Comparison of ENCODE assay signal across 8 cellular contexts in the genomic region with DNA sequence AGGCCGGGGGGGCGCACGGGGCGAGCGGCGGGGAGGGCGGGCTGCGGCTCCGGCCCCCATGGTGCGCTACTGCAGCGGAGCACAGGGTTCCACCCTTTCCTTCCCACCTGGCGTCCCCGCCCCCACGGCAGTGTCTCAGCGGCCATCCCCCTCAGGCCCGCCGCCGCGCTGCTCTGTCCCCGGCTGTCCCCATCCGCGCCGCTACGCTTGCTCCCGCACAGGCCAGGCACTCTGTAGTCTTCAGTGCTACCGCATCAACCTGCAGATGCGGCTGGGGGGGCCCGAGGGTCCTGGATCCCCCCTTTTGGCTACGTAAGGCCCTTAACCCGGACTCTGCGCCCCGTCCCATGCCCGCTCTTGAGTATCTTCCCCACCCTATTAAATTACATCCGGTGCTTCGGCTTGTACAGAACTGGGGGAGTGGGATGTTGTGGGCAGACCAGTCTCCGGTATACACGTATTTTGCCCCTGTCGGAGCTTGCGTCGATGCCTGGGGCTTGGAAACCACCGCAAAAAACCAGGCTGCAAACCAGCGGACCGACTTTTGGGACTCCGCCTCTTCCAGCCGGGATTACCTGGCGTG. TPM values are rescaled to one million over a fixed set of nuclear protein-coding genes. Genes with fewer than 3 reads are reported as not detected.
DNase-seq lines count a peak whose midpoint lies in the region; ATAC-seq, FAIRE-seq and TF ChIP-seq lines count a peak whose summit lies in the region.

No MANE protein-coding gene starts in this region.

- TF ChIP-seq EP300 in sigmoid colon (IDR thresholded peaks at IDR 0.05), result no peak

- H3K4me3 ChIP-seq in heart right ventricle (peak overlapping the region; percentile 57 to 90 (median 80)), sigmoid colon (peak overlapping the region; percentile 56 to 83 (median 68))

- H3K27ac ChIP-seq in C4-2B (peak overlapping the region; percentile 81), heart right ventricle (peak overlapping the region; percentile 88 to 98 (median 96)), sigmoid colon (peak overlapping the region; percentile 90 to 98 (median 98))

- no peaks in the 10 kb centered on the region for H3K27me3 Mint-ChIP-seq in activated naive CD4-positive, alpha-beta T cell treated with anti-CD3 and anti-CD28 coated beads, Interleukin-2, amount 10 ng/mL, durations not matched to agents 7 days and 5 days

- H3K27me3 ChIP-seq in heart right ventricle, result no peaks in the 10 kb centered on the region
- H3K27me3 ChIP-seq in sigmoid colon, result no peaks in the 10 kb centered on the region

- DNase-seq in SHP77 (lab: John Stamatoyannopoulos, UW), result peak; percentile 53 to 77
- DNase-seq in activated naive CD4-positive, alpha-beta T cell treated with anti-CD3 and anti-CD28 coated beads, Interleukin-2, amount 10 ng/mL, durations not matched to agents 7 days and 5 days, result peak; percentile 89
- DNase-seq in heart right ventricle, result peak; percentile 63 to 71
- peak; percentile 79 for DNase-seq in sigmoid colon
- no peak for DNase-seq in frontal cortex (ENCODE audit: low spot score in 2 of 2)

- peak overlapping the region; percentile 98 for H3K27ac Mint-ChIP-seq in activated naive CD4-positive, alpha-beta T cell treated with anti-CD3 and anti-CD28 coated beads, Interleukin-2, amount 10 ng/mL, durations not matched to agents 7 days and 5 days

- H3K4me1 ChIP-seq in heart right ventricle (peaks cover 14 to 42% (median 36%) of the 10 kb centered on the region in 9 donors), sigmoid colon (peaks cover 0 to 40% (median 37%) of the 10 kb centered on the region in 4 donors)

- CTCF ChIA-PET in activated naive CD4-positive, alpha-beta T cell treated with anti-CD3 and anti-CD28 coated beads, Interleukin-2, amount 10 ng/mL, durations not matched to agents 7 days and 5 days (lab: Charles Lee), result interaction anchor here (1.5 to 4.3 kb wide), 5 partner anchors 17 to 129 kb away, joined by 3 to 25 read pairs (median 11); a partner anchor contains a TSS

- peaks cover 64% of the 10 kb centered on the region for H3K4me1 Mint-ChIP-seq in activated naive CD4-positive, alpha-beta T cell treated with anti-CD3 and anti-CD28 coated beads, Interleukin-2, amount 10 ng/mL, durations not matched to agents 7 days and 5 days

- TF ChIP-seq POLR2A in sigmoid colon (IDR thresholded peaks at IDR 0.05), result peak; percentile 81 to 84

- intact Hi-C loops in heart right ventricle (cut with DNase I), result loop anchor here in 2 of 10 donors (1.0 kb wide), 2 partner anchors 15 to 50 kb away; a partner anchor contains a TSS
- intact Hi-C loops in sigmoid colon (cut with DNase I), result loop anchor here (5.0 kb wide), 1 partner anchor 720 kb away; a partner anchor contains a TSS

- H3K4me3 Mint-ChIP-seq in activated naive CD4-positive, alpha-beta T cell treated with anti-CD3 and anti-CD28 coated beads, Interleukin-2, amount 10 ng/mL, durations not matched to agents 7 days and 5 days, result peak overlapping the region; percentile 92

- no peaks in the 10 kb centered on the region for H3K9me3 Mint-ChIP-seq in activated naive CD4-positive, alpha-beta T cell treated with anti-CD3 and anti-CD28 coated beads, Interleukin-2, amount 10 ng/mL, durations not matched to agents 7 days and 5 days

- H3K36me3 ChIP-seq in heart right ventricle (peaks cover 0 to 29% (median 6%) of the 10 kb centered on the region in 9 donors), sigmoid colon (peaks cover 0 to 16% (median 5%) of the 10 kb centered on the region in 4 donors)

- WGBS in heart right ventricle, 2 donors, result 0 to 1% methylated on average over 46 of the region's 46 CpGs
- WGBS in sigmoid colon, 2 donors, result 0 to 1% methylated on average over 46 of the region's 46 CpGs

- TF ChIP-seq CTCF in C4-2B (conservative IDR thresholded peaks at IDR 0.05), result no peak
- TF ChIP-seq CTCF in heart right ventricle (IDR thresholded peaks at IDR 0.05), result no peak
- no peak for TF ChIP-seq CTCF in sigmoid colon (IDR thresholded peaks at IDR 0.05)

- ATAC-seq in GM19372 (IDR thresholded peaks at IDR 0.05; ENCODE audit: low read depth, unreplicated experiment) (peak; percentile 34), HG03520 (IDR thresholded peaks at IDR 0.05; ENCODE audit: unreplicated experiment) (peak; percentile 29), heart right ventricle (peak; percentile 12 to 57 (median 38))

- no peak for FAIRE-seq in frontal cortex (lab: Jason Lieb, UNC)

- H3K36me3 Mint-ChIP-seq in activated naive CD4-positive, alpha-beta T cell treated with anti-CD3 and anti-CD28 coated beads, Interleukin-2, amount 10 ng/mL, durations not matched to agents 7 days and 5 days, result peaks cover 30% of the 10 kb centered on the region

- no peaks in the 10 kb centered on the region for H3K9me3 ChIP-seq in heart right ventricle
- no peaks in the 10 kb centered on the region for H3K9me3 ChIP-seq in sigmoid colon

RNA-seq across cellular contexts. Expression of a gene that starts 0.6 kb away (rescaled TPM):
- total RNA-seq in heart right ventricle (10 to 100 TPM; 34.8 to 54.1 (median 45.8) TPM), sigmoid colon (10 to 100 TPM; 63.1 to 89.2 (median 74.1) TPM), frontal cortex (24.9 TPM)
- polyA plus RNA-seq in heart right ventricle (10 to 100 TPM; 39.4 to 59.8 TPM), sigmoid colon (10 to 100 TPM; 59.2 to 61.3 (median 59.3) TPM)

RNA-seq across cellular contexts. Expression of a gene that starts 2.8 kb away (rescaled TPM):
- total RNA-seq in heart right ventricle (10 to 100 TPM in 9 of 10 donors, 1 to 10 TPM in 1; 8.9 to 22.0 (median 19.4) TPM), sigmoid colon (10 to 100 TPM in 2 of 4 donors, 1 to 10 TPM in 2; 7.5 to 41.8 (median 15.0) TPM), frontal cortex (9.8 TPM)
- polyA plus RNA-seq in heart right ventricle (10 to 100 TPM; 29.6 to 40.7 TPM), sigmoid colon (10 to 100 TPM; 12.9 to 36.9 (median 19.2) TPM)

RNA-seq across cellular contexts. Expression of a gene that starts 7.5 kb away (rescaled TPM):
- total RNA-seq in heart right ventricle, result 10 to 100 TPM; 12.1 to 28.3 (median 18.0) TPM
- polyA plus RNA-seq in heart right ventricle, result 10 to 100 TPM; 25.6 to 30.4 TPM
- 10 to 100 TPM; 21.4 to 34.3 (median 26.3) TPM for total RNA-seq in sigmoid colon
- 10 to 100 TPM in 2 of 3 donors, 1 to 10 TPM in 1; 7.8 to 44.7 (median 10.2) TPM for polyA plus RNA-seq in sigmoid colon
- total RNA-seq in frontal cortex, result 26.9 TPM

RNA-seq across cellular contexts. Expression of a gene that starts 14.8 kb away (rescaled TPM):
- total RNA-seq in heart right ventricle (100 to 1,000 TPM; 136 to 188 (median 150) TPM), sigmoid colon (10 to 100 TPM; 10.2 to 77.1 (median 36.7) TPM), frontal cortex (14.3 TPM)
- polyA plus RNA-seq in heart right ventricle (100 to 1,000 TPM in 1 of 2 donors, 10 to 100 TPM in 1; 92.3 to 123 TPM), sigmoid colon (10 to 100 TPM; 57.7 to 75.6 (median 64.7) TPM)

RNA-seq across cellular contexts. Expression of a gene that starts 15.9 kb away (rescaled TPM):
- total RNA-seq in heart right ventricle (10 to 100 TPM in 8 of 10 donors, 1 to 10 TPM in 2; 9.3 to 23.4 (median 14.9) TPM), sigmoid colon (10 to 100 TPM; 13.5 to 20.0 (median 17.0) TPM), frontal cortex (2.9 TPM)
- polyA plus RNA-seq in heart right ventricle (10 to 100 TPM; 25.5 to 33.9 TPM), sigmoid colon (10 to 100 TPM; 15.0 to 44.6 (median 16.2) TPM)

Comparison
In these comparisons a context has a peak if more than half of its experiments do, and no peak if none do; other contexts are left out.
1. DNase-seq: peak in SHP77 (2 of 2), activated naive CD4-positive, alpha-beta T cell treated with anti-CD3 and anti-CD28 coated beads, Interleukin-2, amount 10 ng/mL, durations not matched to agents 7 days and 5 days (single experiment), heart right ventricle (2 of 2) and sigmoid colon (single experiment); none in frontal cortex (0 of 2).
2. Peak in every context shown above with its lines, with median percentiles within 50 percentile points of each other: H3K27ac ChIP-seq and ATAC-seq.